In genomic region chr7:158072889-158073730, GRCh38 we compare ENCODE assay signal across 16 cellular contexts.
A peak's percentile ranks its signal among the peaks of the same experiment; 100 is the strongest.
DNase-seq lines count a peak whose midpoint lies in the region; ATAC-seq and TF ChIP-seq lines count a peak whose summit lies in the region.
"Had no signal": no experiment of that assay in that cellular context is flagged by ENCODE, and none has a peak within 500 bp of the region (broad histone marks: within the 10 kb centered on the region; RNA-seq: fewer than 3 reads in every experiment).

No MANE protein-coding gene starts in this region.

- H3K79me2 ChIP-seq in SK-N-SH (ENCODE audit: insufficient read depth): no peaks in the 10 kb centered on the region

- no peaks in the 10 kb centered on the region for H3K27me3 ChIP-seq in SK-N-SH (ENCODE audit: insufficient read depth)
- peaks cover 0 to 11% (median 0%) of the 10 kb centered on the region in 7 donors for H3K27me3 ChIP-seq in spleen (replicated peaks in 1 of 7)
- H3K27me3 ChIP-seq: BLaER1 had no signal

- no peak for TF ChIP-seq POLR2A in spleen (IDR thresholded peaks at IDR 0.05)

- H3K4me3 Mint-ChIP-seq in glutamatergic neuron (ENCODE audit: unreplicated experiment) (no peak overlapping the region), neural crest cell (no peak overlapping the region)
- H3K4me3 Mint-ChIP-seq: CD8-positive, alpha-beta memory T cell; HFFc6 had no signal

- no peak overlapping the region for H3K4me2 ChIP-seq in SK-N-SH
- H3K4me2 ChIP-seq: BLaER1 had no signal

- H3K27ac ChIP-seq in SK-N-SH (ENCODE audit: low read depth in 2 of 2, low read length in 1 of 2) (no peak overlapping the region), spleen (no peak overlapping the region)
- H3K27ac ChIP-seq: 22Rv1, BLaER1 had no signal

- TF ChIP-seq EP300 in SK-N-SH (IDR thresholded peaks at IDR 0.05; ENCODE audit: borderline replicate concordance in 1 of 2, low read depth in 1 of 2, low read length in 1 of 2): no peak

- POLR2A ChIA-PET in SK-N-SH (lab: Yijun Ruan, JAX): interaction anchor here (0.6 kb wide), 1 partner anchor 29 kb away, joined by 4 read pairs; no protein-coding TSS in a partner anchor

- H3K9me3 ChIP-seq in SK-N-SH (no peaks in the 10 kb centered on the region), spleen (no peaks in the 10 kb centered on the region)
- H3K9me3 ChIP-seq: Caco-2 had no signal

- ATAC-seq in SK-N-SH treated with all-trans-retinoic acid at 6 μM for 48 hours (no peak; the same call in 2 of the 3 replicates), GM18502 (IDR thresholded peaks at IDR 0.05; ENCODE audit: poor library complexity, unreplicated experiment) (no peak), HG02763 (IDR thresholded peaks at IDR 0.05; ENCODE audit: unreplicated experiment) (no peak)

- no peaks in the 10 kb centered on the region; a peak in 1 of 4 replicates for H3K4me1 ChIP-seq in SK-N-SH (ENCODE audit: control insufficient read depth in 1 of 2, insufficient read depth in 2 of 2, low read depth in 1 of 2, low read length in 1 of 2)
- no peaks in the 10 kb centered on the region for H3K4me1 ChIP-seq in spleen
- H3K4me1 ChIP-seq: Caco-2 had no signal

- H3K4me3 ChIP-seq in SK-N-SH (ENCODE audit: low read depth in 2 of 2, low read length in 1 of 2) (no peak overlapping the region), spleen (no peak overlapping the region)
- H3K4me3 ChIP-seq: BLaER1 had no signal

- H2AFZ ChIP-seq in SK-N-SH (ENCODE audit: low read depth): no peak overlapping the region

- H3K36me3 Mint-ChIP-seq in glutamatergic neuron (ENCODE audit: unreplicated experiment) (peaks cover 20% of the 10 kb centered on the region), neural crest cell (ENCODE audit: low read depth) (peaks cover 12% of the 10 kb centered on the region)
- H3K36me3 Mint-ChIP-seq: CD8-positive, alpha-beta memory T cell had no signal

- intact Hi-C loops in spleen (cut with DNase I; ENCODE audit: low total_unique reads): no loop called here

- no peaks in the 10 kb centered on the region for H3K4me1 Mint-ChIP-seq in glutamatergic neuron (ENCODE audit: low read depth, unreplicated experiment)
- peaks cover 22% of the 10 kb centered on the region for H3K4me1 Mint-ChIP-seq in neural crest cell
- H3K4me1 Mint-ChIP-seq: CD8-positive, alpha-beta memory T cell had no signal

- CTCF ChIA-PET in SK-N-SH (lab: Yijun Ruan, JAX): interaction anchor here (0.8 to 0.9 kb wide), 2 partner anchors 13 to 30 kb away, joined by 3 read pairs; no protein-coding TSS in a partner anchor

- H3F3A ChIP-seq in SK-N-SH (replicated peaks; ENCODE audit: insufficient read depth): no peaks in the 10 kb centered on the region

- 60% methylated on average over 18 of the region's 18 CpGs for WGBS in SK-N-SH (ENCODE audit: low lambda C conversion rate)
- WGBS in spleen, 5 donors: 84 to 93% (median 90%) methylated on average over 16 to 18 of the region's 18 CpGs

- no peaks in the 10 kb centered on the region for H3K36me3 ChIP-seq in SK-N-SH (replicated peaks in 1 of 2; ENCODE audit: control insufficient read depth in 1 of 2, insufficient read depth in 2 of 2, low read length in 1 of 2)
- no peaks in the 10 kb centered on the region for H3K36me3 ChIP-seq in spleen

- H3K27me3 Mint-ChIP-seq in glutamatergic neuron (ENCODE audit: unreplicated experiment): peaks cover 8% of the 10 kb centered on the region
- H3K27me3 Mint-ChIP-seq in neural crest cell (ENCODE audit: low read depth): no peaks in the 10 kb centered on the region
- H3K27me3 Mint-ChIP-seq: CD8-positive, alpha-beta memory T cell had no signal

- H3K27ac Mint-ChIP-seq in glutamatergic neuron (ENCODE audit: unreplicated experiment) (peak overlapping the region; percentile 55), neural crest cell (ENCODE audit: unreplicated experiment) (peak overlapping the region; percentile 5)
- H3K27ac Mint-ChIP-seq: HFFc6 had no signal

- no peak for TF ChIP-seq RAD21 in SK-N-SH (IDR thresholded peaks at IDR 0.05; ENCODE audit: low read length)

- no peak overlapping the region for H3K9ac ChIP-seq in SK-N-SH
- H3K9ac ChIP-seq: BLaER1 had no signal

- no peak for TF ChIP-seq CTCF in SK-N-SH (IDR thresholded peaks at IDR 0.05)
- no peak for TF ChIP-seq CTCF in glutamatergic neuron (IDR thresholded peaks at IDR 0.05; ENCODE audit: partially characterized antibody, unreplicated experiment)
- TF ChIP-seq CTCF in neural crest cell (conservative IDR thresholded peaks at IDR 0.05): no peak
- no peak for TF ChIP-seq CTCF in spleen (IDR thresholded peaks at IDR 0.05 in 8 of 11, conservative IDR thresholded peaks at IDR 0.05 in 3 of 11)

- H4K20me1 ChIP-seq in SK-N-SH (ENCODE audit: insufficient read depth): no peaks in the 10 kb centered on the region
- H4K20me1 ChIP-seq: BLaER1 had no signal

- H3K9me3 Mint-ChIP-seq in glutamatergic neuron (ENCODE audit: unreplicated experiment) (peaks cover 21% of the 10 kb centered on the region), neural crest cell (no peaks in the 10 kb centered on the region)

- no peaks in the 10 kb centered on the region for H3K9me2 ChIP-seq in SK-N-SH

- DNase-seq in SK-N-SH (peak; percentile 19), glutamatergic neuron (no peak), neural crest cell (ENCODE audit: low read depth, low spot score) (no peak), spleen (peak; percentile 59), T-helper 9 cell (no peak)
- DNase-seq: CD8-positive, alpha-beta memory T cell; DND-41; GDM1; HCEC 1CT; HFFc6 had no signal

TF ChIP-seq in SK-N-SH, 30 proteins besides CTCF, POLR2A, EP300 and RAD21 (continues in another document):
- TF ChIP-seq MEF2A (IDR thresholded peaks at IDR 0.05; ENCODE audit: borderline replicate concordance, low read depth) (no peak), RCOR1 (IDR thresholded peaks at IDR 0.05; ENCODE audit: low read length) (no peak), MXI1 (IDR thresholded peaks at IDR 0.05; ENCODE audit: low read depth, low read length) (no peak), PBX3 (IDR thresholded peaks at IDR 0.05) (no peak), IRF3 (IDR thresholded peaks at IDR 0.05; ENCODE audit: low read depth, low read length) (no peak), FOSL2 (IDR thresholded peaks at IDR 0.05; ENCODE audit: borderline replicate concordance, low read depth) (no peak)

TF ChIP-seq in SK-N-SH treated with all-trans-retinoic acid at 6 μM for 48 hours, 23 proteins besides CTCF, POLR2A, EP300 and RAD21:
- no peak for TF ChIP-seq BACH2 (CRISPR knock-in tag; IDR thresholded peaks at IDR 0.05; ENCODE audit: borderline replicate concordance)
- TF ChIP-seq TCF4 (CRISPR knock-in tag; IDR thresholded peaks at IDR 0.05; ENCODE audit: borderline replicate concordance): no peak
- no peak for TF ChIP-seq CREB5 (CRISPR knock-in tag; IDR thresholded peaks at IDR 0.05; ENCODE audit: low read depth)
- no peak for TF ChIP-seq OSR1 (CRISPR knock-in tag; IDR thresholded peaks at IDR 0.05)
- TF ChIP-seq ISL1 (CRISPR knock-in tag; IDR thresholded peaks at IDR 0.05): no peak
- TF ChIP-seq TOX (CRISPR knock-in tag; IDR thresholded peaks at IDR 0.05; ENCODE audit: borderline replicate concordance): no peak
- TF ChIP-seq ESRRG (CRISPR knock-in tag; IDR thresholded peaks at IDR 0.05): no peak
- no peak for TF ChIP-seq TSHZ2 (CRISPR knock-in tag; IDR thresholded peaks at IDR 0.05)
- TF ChIP-seq RARB (CRISPR knock-in tag; IDR thresholded peaks at IDR 0.05): no peak
- no peak for TF ChIP-seq ZFP3 (CRISPR knock-in tag; IDR thresholded peaks at IDR 0.05)

Comparison
In these comparisons a context has a peak if more than half of its experiments do, and no peak if none do; other contexts are left out.
1. DNase-seq: peak in SK-N-SH (single experiment) and spleen (single experiment); none in glutamatergic neuron (single experiment), neural crest cell (single experiment) and T-helper 9 cell (single experiment).